ENCODE assay signal across 22 cellular contexts in the genomic region with DNA sequence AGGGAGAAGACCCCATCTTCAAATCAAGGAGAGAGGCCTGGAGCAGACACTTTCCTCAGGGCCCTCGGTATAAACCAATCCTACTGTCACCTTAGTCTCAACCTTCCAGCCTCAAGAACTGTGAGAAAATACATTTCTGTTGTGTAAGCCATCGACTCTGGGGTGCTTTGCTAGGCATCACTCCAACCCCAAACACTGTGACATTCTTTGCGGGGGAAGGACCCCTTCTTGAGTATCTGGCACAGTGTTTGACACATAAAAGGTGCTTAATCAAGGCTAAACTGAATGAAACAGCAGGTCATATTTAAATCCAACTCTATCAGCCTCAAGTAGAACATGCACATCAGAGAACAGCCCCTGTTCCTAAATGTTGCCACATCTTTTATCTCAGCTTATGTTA.
"Had no signal": no experiment of that assay in that cellular context is flagged by ENCODE, and none has a peak within 500 bp of the region (broad histone marks: within the 10 kb centered on the region; RNA-seq: fewer than 3 reads in every experiment).

No MANE protein-coding gene starts in this region.

- H3K27ac ChIP-seq: esophagus squamous epithelium, lower lobe of right lung, neural progenitor cell, prostate gland, testis, tibial artery had no signal

- H3K4me1 Mint-ChIP-seq: naive thymus-derived CD4-positive, alpha-beta T cell; stimulated activated memory B cell treated with anti-CD40 and anti-IgM and Interleukin-4, amounts not matched to agents 10 μg/mL and 1 μg/mL and 100 μg/mL, for 72 hours had no signal

- H3K36me3 Mint-ChIP-seq: stimulated activated memory B cell treated with anti-CD40 and anti-IgM and Interleukin-4, amounts not matched to agents 10 μg/mL and 1 μg/mL and 100 μg/mL, for 72 hours; type B pancreatic cell had no signal

- H3K27ac Mint-ChIP-seq: mesothelial cell of epicardium; naive thymus-derived CD4-positive, alpha-beta T cell; stimulated activated memory B cell treated with anti-CD40 and anti-IgM and Interleukin-4, amounts not matched to agents 10 μg/mL and 1 μg/mL and 100 μg/mL, for 72 hours; type B pancreatic cell had no signal

- H3K27me3 ChIP-seq: neural progenitor cell, right atrium auricular region, testis, tibial artery had no signal

- DNase-seq: cerebellar nuclear complex; cortex of kidney; effector CD4-positive, alpha-beta T cell; esophagus squamous epithelium; hypothalamus; left ventricle myocardium superior; lower lobe of right lung; mucosa of descending colon; naive thymus-derived CD4-positive, alpha-beta T cell; stimulated activated CD4-positive, alpha-beta T cell treated with anti-CD3 and anti-CD28 coated beads, Interleukin-2, amount 100 ng/mL, for 24 hours; stimulated activated CD4-positive, alpha-beta T cell treated with anti-CD3 and anti-CD28 coated beads, Interleukin-4, amount 100 ng/mL, for 24 hours; stimulated activated naive CD8-positive, alpha-beta T cell treated with anti-CD3 and anti-CD28 coated beads, Interleukin-15, Interleukin-2, amounts not matched to agents 100 U/mL and 50 U/mL, for 24 hours; tibial artery had no signal

- H3K9me3 ChIP-seq: prostate gland, testis had no signal

- ATAC-seq: mucosa of descending colon; naive thymus-derived CD4-positive, alpha-beta T cell; sciatic nerve; stimulated activated memory B cell treated with anti-CD40 and anti-IgM and Interleukin-4, amounts not matched to agents 10 μg/mL and 1 μg/mL and 100 μg/mL, for 72 hours; stimulated activated naive CD8-positive, alpha-beta T cell treated with anti-CD3 and anti-CD28 coated beads, Interleukin-15, Interleukin-2, amounts not matched to agents 100 U/mL and 50 U/mL, for 24 hours had no signal

- H3K4me3 Mint-ChIP-seq: mesothelial cell of epicardium; naive thymus-derived CD4-positive, alpha-beta T cell; nephron; neural progenitor cell; stimulated activated memory B cell treated with anti-CD40 and anti-IgM and Interleukin-4, amounts not matched to agents 10 μg/mL and 1 μg/mL and 100 μg/mL, for 72 hours; type B pancreatic cell had no signal

- H3K4me3 ChIP-seq: esophagus squamous epithelium, lower lobe of right lung, mucosa of descending colon, neural progenitor cell, prostate gland, right atrium auricular region, testis, tibial artery had no signal

- H3K4me1 ChIP-seq: esophagus squamous epithelium, lower lobe of right lung, neural progenitor cell, tibial artery had no signal

- H3K36me3 ChIP-seq: esophagus squamous epithelium, lower lobe of right lung, prostate gland, right atrium auricular region, tibial artery had no signal

- H3K9me3 Mint-ChIP-seq: stimulated activated memory B cell treated with anti-CD40 and anti-IgM and Interleukin-4, amounts not matched to agents 10 μg/mL and 1 μg/mL and 100 μg/mL, for 72 hours had no signal
